In the genomic region with DNA sequence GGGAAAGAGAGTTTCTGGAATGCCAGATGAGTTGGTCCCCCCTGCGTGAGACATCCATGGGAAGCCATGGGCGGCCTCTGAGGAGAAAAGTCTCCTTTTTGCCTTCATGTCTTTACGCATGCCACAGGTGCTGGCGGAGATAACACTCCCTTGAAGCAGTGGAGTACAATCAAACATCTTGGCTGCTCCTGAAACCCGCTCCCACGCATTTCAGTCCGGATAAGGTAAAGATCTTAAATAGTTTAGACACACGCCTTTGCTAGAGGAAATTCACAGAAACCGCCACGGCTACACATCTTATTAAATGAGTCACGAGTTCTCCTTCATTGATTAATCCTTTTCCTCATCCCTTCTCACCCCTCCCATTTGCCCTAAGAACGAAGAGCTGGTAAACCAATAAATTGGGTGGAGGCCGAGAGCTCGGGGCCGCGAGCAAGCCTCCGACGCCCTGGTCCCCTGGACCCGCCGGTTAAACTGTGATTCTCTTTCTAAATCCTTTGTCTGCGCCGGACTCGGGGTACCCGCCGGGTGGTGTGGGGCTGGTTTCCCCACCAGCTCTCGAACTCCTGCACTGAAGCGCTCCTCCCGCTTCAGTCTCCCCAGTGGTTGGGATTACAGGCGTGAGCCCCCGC, we compare ENCODE assay signal across 8 cellular contexts. TPM values are rescaled to one million over a fixed set of nuclear protein-coding genes. Genes with fewer than 3 reads are reported as not detected.
DNase-seq lines count a peak whose midpoint lies in the region; ATAC-seq and TF ChIP-seq lines count a peak whose summit lies in the region.

No MANE protein-coding gene starts in this region.

- DNase-seq in BE2C, result no peak
- DNase-seq in RWPE2 (ENCODE audit: low spot score), result no peak
- peak; percentile 25 for DNase-seq in naive B cell
- DNase-seq in AG08395 (ENCODE audit: low spot score), result no peak
- no peak for DNase-seq in middle frontal gyrus (ENCODE audit: extremely low spot score, low spot score)

- H3K9me3 Mint-ChIP-seq in naive B cell, result peaks cover 0 to 4% (median 0%) of the 10 kb centered on the region in 7 donors

- H3K4me1 Mint-ChIP-seq in naive B cell, result peaks cover 7 to 13% (median 11%) of the 10 kb centered on the region in 3 donors

- H3K36me3 Mint-ChIP-seq in naive B cell, result peaks cover 10 to 15% of the 10 kb centered on the region in 2 donors

- H3K9me3 ChIP-seq in BE2C, result no peaks in the 10 kb centered on the region; the same call in 1 of the 2 replicates
- no peaks in the 10 kb centered on the region for H3K9me3 ChIP-seq in RWPE2 (ENCODE audit: severe bottlenecking)
- H3K9me3 ChIP-seq in duodenal mucosa (ENCODE audit: control insufficient read depth in 1 of 2, low read length in 2 of 2), result no peaks in the 10 kb centered on the region
- H3K9me3 ChIP-seq in thymus (ENCODE audit: control insufficient read depth), result no peaks in the 10 kb centered on the region

- H3K4me3 Mint-ChIP-seq in naive B cell, result peak overlapping the region; percentile 65 to 91 (median 73)

- H3K27me3 ChIP-seq in BE2C, result peaks cover 20% of the 10 kb centered on the region
- H3K27me3 ChIP-seq in RWPE2 (ENCODE audit: insufficient read depth, poor library complexity, severe bottlenecking), result no peaks in the 10 kb centered on the region
- peaks cover 7 to 11% of the 10 kb centered on the region in 2 donors for H3K27me3 ChIP-seq in duodenal mucosa (ENCODE audit: control insufficient read depth in 1 of 2, insufficient read depth in 2 of 2, low read length in 2 of 2)
- peaks cover 40% of the 10 kb centered on the region for H3K27me3 ChIP-seq in thymus (ENCODE audit: control insufficient read depth, insufficient read depth)

- ATAC-seq in RWPE2 (ENCODE audit: low read depth) (peak; percentile 24; the same call in 2 of the 3 replicates), naive B cell (ENCODE audit: low read depth in 2 of 2) (peak; percentile 33 to 40), GM19035 (IDR thresholded peaks at IDR 0.05; ENCODE audit: unreplicated experiment) (no peak)

- peaks cover 42 to 51% (median 50%) of the 10 kb centered on the region in 3 donors for H3K27me3 Mint-ChIP-seq in naive B cell

- TF ChIP-seq CTCF in BE2C (IDR thresholded peaks at IDR 0.05; ENCODE audit: low read depth, low read length) (no peak), RWPE2 (IDR thresholded peaks at IDR 0.05; ENCODE audit: poor library complexity, severe bottlenecking) (no peak)

- H3K36me3 ChIP-seq in BE2C (no peaks in the 10 kb centered on the region), RWPE2 (ENCODE audit: low read depth) (no peaks in the 10 kb centered on the region), duodenal mucosa (ENCODE audit: control insufficient read depth in 1 of 2, insufficient read depth in 2 of 2, low read length in 2 of 2) (no peaks in the 10 kb centered on the region), thymus (ENCODE audit: control insufficient read depth, insufficient read depth) (no peaks in the 10 kb centered on the region)

- H3K27ac Mint-ChIP-seq in naive B cell, result peak overlapping the region in 3 of 6 donors; percentile 7 to 12 (median 11)

- H3K27ac ChIP-seq in RWPE2 (ENCODE audit: poor library complexity, severe bottlenecking) (peak overlapping the region; percentile 20), duodenal mucosa (ENCODE audit: low read depth, low read length) (no peak overlapping the region), thymus (ENCODE audit: low read depth) (no peak overlapping the region)

- peak overlapping the region in 1 of 2 donors; percentile 32 for H3K9ac ChIP-seq in duodenal mucosa (ENCODE audit: low read depth in 1 of 2, low read length in 2 of 2)

- H3K4me3 ChIP-seq in BE2C (ENCODE audit: low read depth, low read length) (peak overlapping the region; percentile 63), RWPE2 (ENCODE audit: severe bottlenecking) (peak overlapping the region; percentile 47), duodenal mucosa (ENCODE audit: low read depth in 1 of 2, low read length in 2 of 2) (peak overlapping the region; percentile 60 to 69), thymus (ENCODE audit: low read length) (peak overlapping the region; percentile 45)

- WGBS in thymus, result 24% methylated on average over 30 of the region's 30 CpGs

- no peaks in the 10 kb centered on the region for H3K4me1 ChIP-seq in BE2C
- H3K4me1 ChIP-seq in RWPE2 (ENCODE audit: insufficient read depth, poor library complexity, severe bottlenecking), result no peaks in the 10 kb centered on the region
- peaks cover 0 to 9% of the 10 kb centered on the region in 2 donors for H3K4me1 ChIP-seq in duodenal mucosa (ENCODE audit: control insufficient read depth in 1 of 2, insufficient read depth in 2 of 2, low read length in 2 of 2)
- H3K4me1 ChIP-seq in thymus (ENCODE audit: control insufficient read depth, insufficient read depth, low read length), result peaks cover 8% of the 10 kb centered on the region

RNA-seq across cellular contexts. Expression of a gene that starts 6.6 kb away (rescaled TPM):
- polyA plus RNA-seq in BE2C (2012; ENCODE audit: insufficient read depth, insufficient read length, low read depth), result 8.4 TPM
- polyA plus RNA-seq in naive B cell (ENCODE audit: low read depth in 6 of 6) (10 to 100 TPM; 40.1 to 82.0 (median 63.6) TPM), thymus (10.0 TPM)

RNA-seq across cellular contexts. Expression of a gene that starts 32.1 kb away (rescaled TPM):
- 3.8 TPM for polyA plus RNA-seq in BE2C (2012; ENCODE audit: insufficient read depth, insufficient read length, low read depth)
- polyA plus RNA-seq in naive B cell (ENCODE audit: low read depth in 6 of 6) (1 to 10 TPM; 1.8 to 5.0 (median 3.7) TPM), thymus (3.0 TPM)
